20 cellular contexts compared by ENCODE assay signal in genomic region chr14:29453045-29453444, GRCh38.
DNase-seq lines count a peak whose midpoint lies in the region; ATAC-seq and TF ChIP-seq lines count a peak whose summit lies in the region.
"Had no signal": no experiment of that assay in that cellular context is flagged by ENCODE, and none has a peak within 500 bp of the region (broad histone marks: within the 10 kb centered on the region; RNA-seq: fewer than 3 reads in every experiment).

No MANE protein-coding gene starts in this region.

- peak overlapping the region; percentile 34 for H3K4me2 ChIP-seq in MM.1S (ENCODE audit: low read depth, low read length)
- H3K4me2 ChIP-seq: A549; BLaER1 treated with 17β-estradiol and CSF1 and Interleukin-3, amounts not matched to agents 10 nM and 100 nM had no signal

- no peaks in the 10 kb centered on the region for H3K36me3 ChIP-seq in MM.1S (replicated peaks; ENCODE audit: insufficient read depth, low read length)
- H3K36me3 ChIP-seq: BLaER1 treated with 17β-estradiol and CSF1 and Interleukin-3, amounts not matched to agents 10 nM and 100 nM; Peyer's patch had no signal

- no peak for TF ChIP-seq CTCF in MM.1S (IDR thresholded peaks at IDR 0.05; ENCODE audit: low read length)

- no peaks in the 10 kb centered on the region for H3F3A ChIP-seq in MM.1S (ENCODE audit: insufficient read depth, low read length)

- no peaks in the 10 kb centered on the region for H3K27me3 ChIP-seq in MM.1S (replicated peaks; ENCODE audit: insufficient read depth, low read length)
- H3K27me3 ChIP-seq: BLaER1 treated with 17β-estradiol and CSF1 and Interleukin-3, amounts not matched to agents 10 nM and 100 nM; Peyer's patch had no signal

- no peaks in the 10 kb centered on the region for H3K9me3 ChIP-seq in MM.1S (replicated peaks; ENCODE audit: insufficient read depth, low read length)
- H3K9me3 ChIP-seq: A549; BLaER1 treated with 17β-estradiol and CSF1 and Interleukin-3, amounts not matched to agents 10 nM and 100 nM; Peyer's patch had no signal

- no peaks in the 10 kb centered on the region for H3K9me2 ChIP-seq in MM.1S (replicated peaks; ENCODE audit: insufficient read depth, low read length)

- H3K4me1 ChIP-seq in MM.1S (ENCODE audit: low read length): 0 out of 2 replicates have a peak, but pooled peaks cover 7% of the 10 kb centered on the region
- H3K4me1 ChIP-seq: A549; BLaER1 treated with 17β-estradiol and CSF1 and Interleukin-3, amounts not matched to agents 10 nM and 100 nM; Peyer's patch had no signal

- no peaks in the 10 kb centered on the region for H4K20me1 ChIP-seq in MM.1S (ENCODE audit: insufficient read depth, low read length)
- H4K20me1 ChIP-seq: BLaER1 treated with 17β-estradiol and CSF1 and Interleukin-3, amounts not matched to agents 10 nM and 100 nM had no signal

- no peak overlapping the region for H3K9ac ChIP-seq in MM.1S (ENCODE audit: low read length)
- H3K9ac ChIP-seq: BLaER1 treated with 17β-estradiol and CSF1 and Interleukin-3, amounts not matched to agents 10 nM and 100 nM had no signal

- no peak overlapping the region for H3K4me3 ChIP-seq in MM.1S (ENCODE audit: low read length)
- H3K4me3 ChIP-seq: A549; BLaER1 treated with 17β-estradiol and CSF1 and Interleukin-3, amounts not matched to agents 10 nM and 100 nM; Peyer's patch had no signal

- H3K27ac ChIP-seq in MM.1S (ENCODE audit: low read length): peak overlapping the region; percentile 25; the same call in 1 of the 2 replicates
- H3K27ac ChIP-seq: A549; BLaER1 treated with 17β-estradiol and CSF1 and Interleukin-3, amounts not matched to agents 10 nM and 100 nM; Peyer's patch had no signal

- no peaks in the 10 kb centered on the region for H3K79me2 ChIP-seq in MM.1S (ENCODE audit: low read length)

- peak; percentile 50 for DNase-seq in NCI-H748 (lab: John Stamatoyannopoulos, UW; ENCODE audit: unreplicated experiment)
- no peak for DNase-seq in NCI-H748 treated with DMSO at 0.1 percent for 48 hours (lab: John Stamatoyannopoulos, UW)
- DNase-seq in MM.1S: peak; percentile 50
- peak; percentile 51 for DNase-seq in NCI-H69 (lab: John Stamatoyannopoulos, UW)
- no peak for DNase-seq in dedifferentiated amniotic fluid mesenchymal stem cell (ENCODE audit: extremely low spot score)
- DNase-seq: AML-193; CD4-positive, alpha-beta T cell; NCI-H1092 treated with DMSO at 0.1 percent for 48 hours; NCI-H187; NCI-H2081 treated with DMSO at 0.1 percent for 48 hours; NCI-H2227 treated with DMSO at 0.1 percent for 48 hours; NCI-H524; OCI-M1; Peyer's patch; SHP77 treated with DMSO at 0.1 percent for 48 hours had no signal

- no peak overlapping the region for H2AFZ ChIP-seq in MM.1S (ENCODE audit: low read length)

- ATAC-seq in GM18870 (IDR thresholded peaks at IDR 0.05; ENCODE audit: unreplicated experiment) (no peak), SK-N-SH treated with all-trans-retinoic acid at 6 μM for 48 hours (no peak)
- ATAC-seq: A549, HCT116 had no signal

TF ChIP-seq in SK-N-SH treated with all-trans-retinoic acid at 6 μM for 48 hours, 23 proteins besides CTCF, POLR2A, EP300 and RAD21:
- no peak for TF ChIP-seq ZNF565 (CRISPR knock-in tag; conservative IDR thresholded peaks at IDR 0.05; ENCODE audit: low read depth)
- TF ChIP-seq TSHZ2 (CRISPR knock-in tag; IDR thresholded peaks at IDR 0.05): no peak
- no peak for TF ChIP-seq ZFP3 (CRISPR knock-in tag; IDR thresholded peaks at IDR 0.05)
- no peak for TF ChIP-seq TOX (CRISPR knock-in tag; IDR thresholded peaks at IDR 0.05; ENCODE audit: borderline replicate concordance)
- TF ChIP-seq SNAI2 (CRISPR knock-in tag; IDR thresholded peaks at IDR 0.05): no peak
- TF ChIP-seq RARB (CRISPR knock-in tag; IDR thresholded peaks at IDR 0.05): no peak
TF ChIP-seq in SK-N-SH treated with all-trans-retinoic acid at 6 μM for 48 hours: peak in this region for 0.

Comparison
In these comparisons a context has a peak if more than half of its experiments do, and no peak if none do; other contexts are left out.
1. DNase-seq: peak in NCI-H748 (single experiment), MM.1S (single experiment) and NCI-H69 (single experiment); none in NCI-H748 treated with DMSO at 0.1 percent for 48 hours (single experiment) and dedifferentiated amniotic fluid mesenchymal stem cell (single experiment).